8 cellular contexts compared by ENCODE assay signal in the genomic region with DNA sequence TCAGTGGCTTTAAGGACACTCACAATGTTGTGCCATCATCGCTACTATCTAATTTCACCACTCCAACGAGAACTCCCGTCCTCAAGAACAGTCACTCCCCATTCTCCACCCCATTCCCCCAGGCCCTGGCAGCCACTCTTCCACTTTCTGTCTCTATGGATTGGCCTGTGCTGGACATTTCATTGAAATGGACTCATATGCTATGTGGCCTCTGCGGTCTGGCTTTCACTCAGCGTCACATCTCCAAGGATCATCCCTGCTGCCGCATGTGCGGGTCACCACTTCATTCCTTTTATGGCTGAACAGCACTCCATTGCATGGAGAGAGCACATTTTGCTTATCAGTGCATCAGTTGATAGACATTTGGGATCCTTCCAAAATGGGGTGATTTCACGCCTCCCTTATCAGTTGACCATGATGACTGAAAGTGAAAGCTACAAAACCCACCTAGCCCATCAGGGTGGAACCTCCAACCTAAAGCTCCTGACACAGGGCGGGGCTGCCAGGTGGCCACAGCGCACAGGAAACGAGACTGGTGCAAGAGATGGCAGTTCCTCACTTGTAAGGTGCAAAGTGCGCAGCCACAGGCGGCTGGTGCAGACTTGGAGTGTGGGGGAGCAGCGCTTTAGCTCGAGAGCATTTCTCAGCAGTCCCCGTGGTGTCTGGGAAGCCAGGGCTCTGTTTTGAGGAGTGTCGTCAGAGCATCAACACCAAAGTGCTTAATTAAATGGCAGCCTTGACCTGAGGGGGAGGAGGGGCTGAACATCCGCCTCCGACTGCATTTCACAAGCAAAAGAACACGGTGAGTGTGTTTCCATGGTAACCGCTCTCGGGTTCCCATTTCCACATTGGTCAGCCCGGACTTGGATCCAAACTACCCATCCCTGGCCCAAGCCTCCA. TPM values are rescaled to one million over a fixed set of nuclear protein-coding genes. Genes with fewer than 3 reads are reported as not detected.
DNase-seq lines count a peak whose midpoint lies in the region; ATAC-seq lines count a peak whose summit lies in the region.

No MANE protein-coding gene starts in this region.

- DNase-seq in DMS79 treated with DMSO at 0.1 percent for 48 hours (lab: John Stamatoyannopoulos, UW) (peak; percentile 46), SW480 (ENCODE audit: low spot score) (no peak), NCI-H2171 (lab: John Stamatoyannopoulos, UW) (no peak)
- DNase-seq in activated CD4-positive, alpha-beta T cell treated with anti-CD3 and anti-CD28 coated beads, Interleukin-2, amount 50 U/mL, for 4 hours, result peak; percentile 64 to 66
- DNase-seq in stimulated activated CD4-positive, alpha-beta T cell treated with anti-CD3 and anti-CD28 coated beads, Interleukin-2, amount 100 ng/mL, for 24 hours, result peak; percentile 57 to 66

- peak; percentile 88 for ATAC-seq in GM19467 (IDR thresholded peaks at IDR 0.05; ENCODE audit: unreplicated experiment)
- ATAC-seq in HG03521 (IDR thresholded peaks at IDR 0.05; ENCODE audit: unreplicated experiment), result peak; percentile 93
- ATAC-seq in esophagus mucosa, result peak; percentile 68

RNA-seq across cellular contexts. Expression of gene COTL1, which starts 23.8 kb away (rescaled TPM):
- total RNA-seq in esophagus mucosa, result 16.3 TPM

RNA-seq across cellular contexts. Expression of gene KLHL36, which starts 54.2 kb away (rescaled TPM):
- total RNA-seq in esophagus mucosa, result 26.3 TPM

Comparison
In these comparisons a context has a peak if more than half of its experiments do, and no peak if none do; other contexts are left out.
1. DNase-seq: peak in DMS79 treated with DMSO at 0.1 percent for 48 hours (single experiment), activated CD4-positive, alpha-beta T cell treated with anti-CD3 and anti-CD28 coated beads, Interleukin-2, amount 50 U/mL, for 4 hours (2 of 2) and stimulated activated CD4-positive, alpha-beta T cell treated with anti-CD3 and anti-CD28 coated beads, Interleukin-2, amount 100 ng/mL, for 24 hours (2 of 2); none in SW480 (single experiment) and NCI-H2171 (single experiment).
2. Peak in every context shown above with its lines, with median percentiles within 50 percentile points of each other: ATAC-seq.